In genomic region chr16:85610446-85611204, GRCh38 we compare ENCODE assay signal across 1 cellular context.
TF ChIP-seq lines count a peak whose summit lies in the region.

No MANE protein-coding gene starts in this region.

TF ChIP-seq in GM12878, 131 proteins besides CTCF, POLR2A, EP300 and RAD21 (continued from another document and continues in another):
- TF ChIP-seq IRF3 (IDR thresholded peaks at IDR 0.05) (no peak), ZBED1 (IDR thresholded peaks at IDR 0.05; ENCODE audit: borderline replicate concordance) (no peak), E4F1 (IDR thresholded peaks at IDR 0.05; ENCODE audit: borderline replicate concordance, partially characterized antibody) (no peak), RFX5 (IDR thresholded peaks at IDR 0.05; ENCODE audit: low read depth, low read length) (no peak), STAT1 (conservative IDR thresholded peaks at IDR 0.05) (no peak), EZH2 (IDR thresholded peaks at IDR 0.05; ENCODE audit: borderline replicate concordance, control insufficient read depth, low read depth, low read length) (no peak), USF2 (IDR thresholded peaks at IDR 0.05; ENCODE audit: borderline replicate concordance, low read depth, low read length) (no peak), GABPA (IDR thresholded peaks at IDR 0.05; ENCODE audit: low read depth) (no peak), BACH1 (IDR thresholded peaks at IDR 0.05; ENCODE audit: borderline replicate concordance) (no peak), SREBF2 (IDR thresholded peaks at IDR 0.05; ENCODE audit: low read length) (no peak), TCF7 (IDR thresholded peaks at IDR 0.05; ENCODE audit: borderline replicate concordance) (no peak), E2F8 (IDR thresholded peaks at IDR 0.05; ENCODE audit: low read depth, partially characterized antibody) (no peak), HCFC1 (IDR thresholded peaks at IDR 0.05; ENCODE audit: low read length) (peak; percentile 23), POLR2AphosphoS5 (IDR thresholded peaks at IDR 0.05; ENCODE audit: low read length) (no peak), CHD1 (IDR thresholded peaks at IDR 0.05; ENCODE audit: low read depth, low read length) (no peak), CBX5 (IDR thresholded peaks at IDR 0.05; ENCODE audit: low read depth) (no peak), ATF2 (IDR thresholded peaks at IDR 0.05; ENCODE audit: low read length) (no peak), STAT3 (IDR thresholded peaks at IDR 0.05; ENCODE audit: low read depth, low read length) (no peak), FOXM1 (IDR thresholded peaks at IDR 0.05; ENCODE audit: low read depth, low read length) (no peak), IKZF2 (IDR thresholded peaks at IDR 0.05) (peak; percentile 32 to 42; a peak in 2 of 4 replicates), MXI1 (IDR thresholded peaks at IDR 0.05; ENCODE audit: low read depth, low read length) (peak; percentile 49; the same call in 1 of the 2 replicates), MYB (IDR thresholded peaks at IDR 0.05; ENCODE audit: borderline replicate concordance, low read depth, low read length) (no peak), PKNOX1 (IDR thresholded peaks at IDR 0.05) (peak; percentile 92), TCF12 (IDR thresholded peaks at IDR 0.05; ENCODE audit: low read depth, low read length) (no peak), TARDBP (IDR thresholded peaks at IDR 0.05; ENCODE audit: borderline replicate concordance) (no peak), EED (IDR thresholded peaks at IDR 0.05; ENCODE audit: low read depth) (peak; percentile 27; the same call in 1 of the 2 replicates), RELA (IDR thresholded peaks at IDR 0.05; ENCODE audit: borderline replicate concordance, partially characterized antibody) (peak; percentile 16), HDAC2 (IDR thresholded peaks at IDR 0.05) (no peak), NR2F1 (conservative IDR thresholded peaks at IDR 0.05) (peak; percentile 59; the same call in 1 of the 2 replicates), NBN (IDR thresholded peaks at IDR 0.05) (peak; percentile 57; the same call in 1 of the 2 replicates), ELK1 (IDR thresholded peaks at IDR 0.05; ENCODE audit: low read depth, low read length) (no peak), SRF (IDR thresholded peaks at IDR 0.05; ENCODE audit: low read depth in 2 of 2, low read length in 2 of 2) (no peak), CBX3 (IDR thresholded peaks at IDR 0.05; ENCODE audit: borderline replicate concordance, low read depth) (no peak), KAT2A (conservative IDR thresholded peaks at IDR 0.05; ENCODE audit: control insufficient read depth, low read depth, low read length) (no peak), CHD2 (IDR thresholded peaks at IDR 0.05; ENCODE audit: borderline replicate concordance, low read depth, low read length) (no peak), ASH2L (IDR thresholded peaks at IDR 0.05; ENCODE audit: borderline replicate concordance, low read depth) (no peak), JUND (IDR thresholded peaks at IDR 0.05; ENCODE audit: low read depth, low read length) (no peak), ZBTB4 (CRISPR knock-in tag; IDR thresholded peaks at IDR 0.05) (no peak), POLR2AphosphoS2 (IDR thresholded peaks at IDR 0.05; ENCODE audit: low read depth, low read length) (no peak), PML (IDR thresholded peaks at IDR 0.05; ENCODE audit: low read length) (no peak), ETV6 (conservative IDR thresholded peaks at IDR 0.05 in 1 of 2, IDR thresholded peaks at IDR 0.05 in 1 of 2; ENCODE audit: borderline replicate concordance in 1 of 2, low read depth in 1 of 2) (no peak), LARP7 (IDR thresholded peaks at IDR 0.05) (peak; percentile 56; the same call in 1 of the 2 replicates), HDGF (IDR thresholded peaks at IDR 0.05) (peak; percentile 29; the same call in 1 of the 2 replicates), CEBPZ (IDR thresholded peaks at IDR 0.05; ENCODE audit: low read depth, low read length) (no peak), NR2C1 (IDR thresholded peaks at IDR 0.05) (no peak), NRF1 (conservative IDR thresholded peaks at IDR 0.05; ENCODE audit: low read depth, low read length) (no peak), SMAD1 (IDR thresholded peaks at IDR 0.05; ENCODE audit: low read depth, partially characterized antibody) (no peak), ZNF384 (IDR thresholded peaks at IDR 0.05; ENCODE audit: borderline replicate concordance, low read depth, low read length) (no peak), CREM (IDR thresholded peaks at IDR 0.05; ENCODE audit: low read depth) (no peak)
